ENCODE assay signal across 28 cellular contexts in the genomic region with DNA sequence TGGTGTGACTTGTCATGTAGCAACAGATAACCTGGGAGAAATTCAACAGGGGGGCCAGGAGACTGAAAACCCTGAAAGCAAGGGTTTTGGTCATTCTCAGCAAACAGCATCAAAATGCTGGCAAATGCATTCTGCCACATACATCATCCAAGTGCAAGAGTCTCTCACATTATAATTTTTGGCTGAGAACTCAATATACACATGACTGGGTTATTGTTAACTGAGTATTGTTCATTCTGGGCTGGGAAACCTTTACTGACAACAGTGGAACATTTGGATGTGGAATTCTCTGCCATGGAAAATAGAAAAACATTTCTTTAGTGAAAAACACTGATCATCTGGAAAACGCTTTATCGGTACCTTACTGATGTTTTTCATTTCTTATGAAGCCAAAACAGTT.
"Had no signal": no experiment of that assay in that cellular context is flagged by ENCODE, and none has a peak within 500 bp of the region (broad histone marks: within the 10 kb centered on the region; RNA-seq: fewer than 3 reads in every experiment).

No MANE protein-coding gene starts in this region.

- H3K4me1 ChIP-seq: adrenal gland, ascending aorta, heart left ventricle, left ventricle myocardium inferior, suprapubic skin had no signal

- H3K27ac Mint-ChIP-seq: activated CD4-positive, alpha-beta T cell treated with anti-CD3 and anti-CD28 coated beads for 36 hours; activated naive CD4-positive, alpha-beta T cell treated with anti-CD3 and anti-CD28 coated beads for 36 hours; activated naive CD8-positive, alpha-beta T cell treated with anti-CD3 and anti-CD28 coated beads for 36 hours; activated T-helper 1 cell treated with anti-CD3 and anti-CD28 coated beads, Interleukin-12 subunit alpha, Interleukin-12 subunit beta, Interleukin-2, Interleukin-4 antibody, amounts not matched to agents 30 ng/mL and 10 ng/mL and 1 ng/mL, durations not matched to agents 14 hours and 24 hours and 36 hours; dendritic cell treated with granulocyte-macrophage colony-stimulating factor and Interleukin-4, amounts not matched to agents 40 ng/mL and 50 ng/mL, for 4 days; nephron; stimulated activated effector memory CD8-positive, alpha-beta T cell treated with anti-CD3 and anti-CD28 coated beads, Interleukin-12 subunit alpha, Interleukin-12 subunit beta, amount 100 ng/mL, for 72 hours; stimulated activated naive CD8-positive, alpha-beta T cell treated with anti-CD3 and anti-CD28 coated beads, Interleukin-15, Interleukin-2, amounts not matched to agents 100 ng/mL and 50 ng/mL, for 24 hours; T-helper 2 cell treated with Interferon-gamma antibody and Interleukin-4, amounts not matched to agents 5 μg/mL and 100 μg/mL, for 36 hours had no signal

- H3K4me1 Mint-ChIP-seq: nephron had no signal

- ATAC-seq: activated CD4-positive, alpha-beta T cell treated with anti-CD3 and anti-CD28 coated beads for 36 hours; stimulated activated effector memory CD8-positive, alpha-beta T cell treated with anti-CD3 and anti-CD28 coated beads, Interleukin-12 subunit alpha, Interleukin-12 subunit beta, amount 100 ng/mL, for 72 hours had no signal

- H3K4me3 Mint-ChIP-seq: activated CD4-positive, alpha-beta T cell treated with anti-CD3 and anti-CD28 coated beads for 36 hours; activated naive CD4-positive, alpha-beta T cell treated with anti-CD3 and anti-CD28 coated beads for 36 hours; activated naive CD8-positive, alpha-beta T cell treated with anti-CD3 and anti-CD28 coated beads for 36 hours; activated T-helper 1 cell treated with anti-CD3 and anti-CD28 coated beads, Interleukin-12 subunit alpha, Interleukin-12 subunit beta, Interleukin-2, Interleukin-4 antibody, amounts not matched to agents 30 ng/mL and 10 ng/mL and 1 ng/mL, durations not matched to agents 14 hours and 24 hours and 36 hours; dendritic cell treated with granulocyte-macrophage colony-stimulating factor and Interleukin-4, amounts not matched to agents 40 ng/mL and 50 ng/mL, for 4 days; nephron; stimulated activated effector memory CD8-positive, alpha-beta T cell treated with anti-CD3 and anti-CD28 coated beads, Interleukin-12 subunit alpha, Interleukin-12 subunit beta, amount 100 ng/mL, for 72 hours; stimulated activated naive CD8-positive, alpha-beta T cell treated with anti-CD3 and anti-CD28 coated beads, Interleukin-15, Interleukin-2, amounts not matched to agents 100 ng/mL and 50 ng/mL, for 24 hours; T-helper 2 cell treated with Interferon-gamma antibody and Interleukin-4, amounts not matched to agents 5 μg/mL and 100 μg/mL, for 36 hours had no signal

- H3K27ac ChIP-seq: adrenal gland, ascending aorta, brain microvascular endothelial cell, heart left ventricle, left ventricle myocardium inferior, skin epidermis, suprapubic skin had no signal

- DNase-seq: activated CD4-positive, alpha-beta T cell treated with anti-CD3 and anti-CD28 coated beads for 36 hours; activated CD4-positive, alpha-beta T cell treated with anti-CD3 and anti-CD28 coated beads, Interleukin-2, amount 50 U/mL, for 48 hours; activated CD4-positive, CD25-positive, alpha-beta regulatory T cell; activated CD8-positive, alpha-beta memory T cell treated with anti-CD3 and anti-CD28 coated beads, Interleukin-2, amount 50 U/mL, for 4 hours; activated effector memory CD4-positive, alpha-beta T cell treated with anti-CD3 and anti-CD28 coated beads, Interleukin-2, amount 50 U/mL, for 16 hours; activated naive CD4-positive, alpha-beta T cell treated with anti-CD3 and anti-CD28 coated beads for 36 hours; activated naive CD8-positive, alpha-beta T cell treated with anti-CD3 and anti-CD28 coated beads for 36 hours; activated T-cell treated with anti-CD3 and anti-CD28 coated beads, Interleukin-2, amount 50 U/mL, for 1 hour; adrenal gland; brain microvascular endothelial cell; effector memory CD4-positive, alpha-beta T cell; heart left ventricle; kidney glomerular epithelial cell; left ventricle myocardium inferior; stimulated activated CD4-positive, alpha-beta T cell treated with anti-CD3 and anti-CD28 coated beads, Interleukin-12 subunit alpha, Interleukin-12 subunit beta, amount 100 ng/mL, for 4 hours; stimulated activated CD4-positive, alpha-beta T cell treated with anti-CD3 and anti-CD28 coated beads, Interleukin-4, amount 100 ng/mL, for 24 hours; T-helper 1 cell had no signal

- H3K9me3 Mint-ChIP-seq: activated naive CD4-positive, alpha-beta T cell treated with anti-CD3 and anti-CD28 coated beads for 36 hours; activated naive CD8-positive, alpha-beta T cell treated with anti-CD3 and anti-CD28 coated beads for 36 hours; activated T-helper 1 cell treated with anti-CD3 and anti-CD28 coated beads, Interleukin-12 subunit alpha, Interleukin-12 subunit beta, Interleukin-2, Interleukin-4 antibody, amounts not matched to agents 30 ng/mL and 10 ng/mL and 1 ng/mL, durations not matched to agents 14 hours and 24 hours and 36 hours; dendritic cell treated with granulocyte-macrophage colony-stimulating factor and Interleukin-4, amounts not matched to agents 40 ng/mL and 50 ng/mL, for 4 days; nephron; stimulated activated effector memory CD8-positive, alpha-beta T cell treated with anti-CD3 and anti-CD28 coated beads, Interleukin-12 subunit alpha, Interleukin-12 subunit beta, amount 100 ng/mL, for 72 hours; stimulated activated naive CD8-positive, alpha-beta T cell treated with anti-CD3 and anti-CD28 coated beads, Interleukin-15, Interleukin-2, amounts not matched to agents 100 ng/mL and 50 ng/mL, for 24 hours; T-helper 2 cell treated with Interferon-gamma antibody and Interleukin-4, amounts not matched to agents 5 μg/mL and 100 μg/mL, for 36 hours had no signal

- H3K4me3 ChIP-seq: adrenal gland, ascending aorta, heart left ventricle, left ventricle myocardium inferior, lung, skin epidermis, suprapubic skin, tibial nerve had no signal

- H3K27me3 ChIP-seq: adrenal gland, ascending aorta, brain microvascular endothelial cell, heart left ventricle, suprapubic skin, tibial nerve had no signal

- H3K36me3 ChIP-seq: adrenal gland, ascending aorta, brain microvascular endothelial cell, heart left ventricle, left ventricle myocardium inferior, suprapubic skin, tibial nerve had no signal

- H3K36me3 Mint-ChIP-seq: activated naive CD8-positive, alpha-beta T cell treated with anti-CD3 and anti-CD28 coated beads for 36 hours; stimulated activated effector memory CD8-positive, alpha-beta T cell treated with anti-CD3 and anti-CD28 coated beads, Interleukin-12 subunit alpha, Interleukin-12 subunit beta, amount 100 ng/mL, for 72 hours had no signal
